Comparison of ENCODE assay signal across 8 cellular contexts in genomic region chr1:153963850-153964331, GRCh38. TPM values are rescaled to one million over a fixed set of nuclear protein-coding genes. Genes with fewer than 3 reads are reported as not detected.
A peak's percentile ranks its signal among the peaks of the same experiment; 100 is the strongest.
DNase-seq lines count a peak whose midpoint lies in the region; ATAC-seq lines count a peak whose summit lies in the region.

No MANE protein-coding gene starts in this region.

- peak overlapping the region; percentile 93 for H3K4me3 ChIP-seq in CD4-positive, CD25-positive, alpha-beta regulatory T cell (ENCODE audit: low read depth, low read length)
- H3K4me3 ChIP-seq in endocrine pancreas (ENCODE audit: control insufficient read depth, insufficient read depth, low read length), result peak overlapping the region; percentile 61
- peak overlapping the region; percentile 81 to 84 for H3K4me3 ChIP-seq in muscle layer of duodenum (ENCODE audit: low read depth in 1 of 2, low read length in 2 of 2)

- H3K36me3 Mint-ChIP-seq in CD4-positive, CD25-positive, alpha-beta regulatory T cell, result no peaks in the 10 kb centered on the region

- H3K4me1 Mint-ChIP-seq in CD4-positive, CD25-positive, alpha-beta regulatory T cell, result peaks cover 25 to 76% (median 39%) of the 10 kb centered on the region in 4 donors

- no peaks in the 10 kb centered on the region for H3K27me3 ChIP-seq in CD4-positive, CD25-positive, alpha-beta regulatory T cell (ENCODE audit: control insufficient read depth, insufficient read depth, low read length)
- H3K27me3 ChIP-seq in endocrine pancreas (ENCODE audit: control insufficient read depth, insufficient read depth, low read length), result no peaks in the 10 kb centered on the region
- H3K27me3 ChIP-seq in muscle layer of duodenum (ENCODE audit: low read depth, low read length), result no peaks in the 10 kb centered on the region

- peak overlapping the region; percentile 45 for H3K9ac ChIP-seq in endocrine pancreas (ENCODE audit: control insufficient read depth, insufficient read depth, low read length)

- no peak for ATAC-seq in CD4-positive, CD25-positive, alpha-beta regulatory T cell (ENCODE audit: low read depth in 2 of 2)
- peak; percentile 1 for ATAC-seq in GM21717 (IDR thresholded peaks at IDR 0.05; ENCODE audit: unreplicated experiment)

- no peak for DNase-seq in CD4-positive, CD25-positive, alpha-beta regulatory T cell
- peak; percentile 79 for DNase-seq in RKO (ENCODE audit: low spot score)
- DNase-seq in AML-193 (lab: John Stamatoyannopoulos, UW), result no peak
- no peak for DNase-seq in activated effector memory CD4-positive, alpha-beta T cell treated with Interleukin-2 at 50 U/mL for 16 hours
- no peak for DNase-seq in stimulated activated CD4-positive, alpha-beta T cell treated with anti-CD3 and anti-CD28 coated beads, Interleukin-12 subunit alpha, Interleukin-12 subunit beta, amount 100 ng/mL, for 4 hours

- H3K4me3 Mint-ChIP-seq in CD4-positive, CD25-positive, alpha-beta regulatory T cell, result peak overlapping the region; percentile 93 to 99 (median 96)

- H3K27ac Mint-ChIP-seq in CD4-positive, CD25-positive, alpha-beta regulatory T cell, result peak overlapping the region; percentile 95 to 99 (median 97)

- peaks cover 0 to 1% (median 0%) of the 10 kb centered on the region in 7 donors for H3K9me3 Mint-ChIP-seq in CD4-positive, CD25-positive, alpha-beta regulatory T cell

- H3K4me1 ChIP-seq in CD4-positive, CD25-positive, alpha-beta regulatory T cell (ENCODE audit: control insufficient read depth, insufficient read depth, low read length, poor library complexity, severe bottlenecking), result peaks cover 51% of the 10 kb centered on the region
- H3K4me1 ChIP-seq in endocrine pancreas (ENCODE audit: control insufficient read depth, insufficient read depth, low read length) (no peaks in the 10 kb centered on the region), muscle layer of duodenum (ENCODE audit: control insufficient read depth in 1 of 2, insufficient read depth in 2 of 2, low read length in 2 of 2) (peaks cover 28 to 49% of the 10 kb centered on the region in 2 donors)

- H3K9me3 ChIP-seq in CD4-positive, CD25-positive, alpha-beta regulatory T cell (ENCODE audit: control insufficient read depth in 2 of 2, low read length in 2 of 2), result no peaks in the 10 kb centered on the region
- H3K9me3 ChIP-seq in endocrine pancreas (ENCODE audit: control insufficient read depth, low read length) (no peaks in the 10 kb centered on the region), muscle layer of duodenum (ENCODE audit: control insufficient read depth in 1 of 2, low read length in 2 of 2) (no peaks in the 10 kb centered on the region)

- H3K27ac ChIP-seq in CD4-positive, CD25-positive, alpha-beta regulatory T cell (ENCODE audit: insufficient read depth, low read length, poor library complexity, severe bottlenecking), result peak overlapping the region; percentile 90
- H3K27ac ChIP-seq in muscle layer of duodenum (ENCODE audit: low read length), result peak overlapping the region; percentile 94

- H3K36me3 ChIP-seq in CD4-positive, CD25-positive, alpha-beta regulatory T cell (ENCODE audit: control insufficient read depth, insufficient read depth, low read length), result peaks cover 5% of the 10 kb centered on the region
- H3K36me3 ChIP-seq in endocrine pancreas (ENCODE audit: control insufficient read depth, insufficient read depth, low read length) (no peaks in the 10 kb centered on the region), muscle layer of duodenum (ENCODE audit: control insufficient read depth in 1 of 2, insufficient read depth in 2 of 2, low read length in 2 of 2) (peaks cover 6 to 10% of the 10 kb centered on the region in 2 donors)

- no peaks in the 10 kb centered on the region for H3K27me3 Mint-ChIP-seq in CD4-positive, CD25-positive, alpha-beta regulatory T cell

RNA-seq across cellular contexts. Expression of gene SLC39A1, which starts 0.6 kb away (rescaled TPM):
- 15.8 TPM for total RNA-seq in CD4-positive, CD25-positive, alpha-beta regulatory T cell
- polyA plus RNA-seq in CD4-positive, CD25-positive, alpha-beta regulatory T cell, result 10 to 100 TPM; 30.4 to 42.1 (median 35.8) TPM

RNA-seq across cellular contexts. Expression of gene CREB3L4, which starts 3.8 kb away (rescaled TPM):
- total RNA-seq in CD4-positive, CD25-positive, alpha-beta regulatory T cell, result 2.5 TPM
- polyA plus RNA-seq in CD4-positive, CD25-positive, alpha-beta regulatory T cell, result 1 to 10 TPM in 3 of 4 donors, under 1 TPM in 1; 0.90 to 5.4 (median 3.3) TPM

RNA-seq across cellular contexts. Expression of gene CRTC2, which starts 5.5 kb away (rescaled TPM):
- 145 TPM for total RNA-seq in CD4-positive, CD25-positive, alpha-beta regulatory T cell
- polyA plus RNA-seq in CD4-positive, CD25-positive, alpha-beta regulatory T cell, result 10 to 100 TPM; 13.6 to 32.6 (median 26.0) TPM

RNA-seq across cellular contexts. Expression of gene JTB, which starts 13.6 kb away (rescaled TPM):
- total RNA-seq in CD4-positive, CD25-positive, alpha-beta regulatory T cell, result 93.8 TPM
- 100 to 1,000 TPM; 334 to 378 (median 356) TPM for polyA plus RNA-seq in CD4-positive, CD25-positive, alpha-beta regulatory T cell

RNA-seq across cellular contexts. Expression of gene DENND4B, which starts 17.4 kb away (rescaled TPM):
- 133 TPM for total RNA-seq in CD4-positive, CD25-positive, alpha-beta regulatory T cell
- polyA plus RNA-seq in CD4-positive, CD25-positive, alpha-beta regulatory T cell, result 10 to 100 TPM; 11.2 to 21.2 (median 13.6) TPM
